Comparison of ENCODE assay signal across 11 cellular contexts in genomic region chr11:44939673-44940072, GRCh38. TPM values are rescaled to one million over a fixed set of nuclear protein-coding genes. Genes with fewer than 3 reads are reported as not detected.
A peak's percentile ranks its signal among the peaks of the same experiment; 100 is the strongest.
DNase-seq lines count a peak whose midpoint lies in the region; ATAC-seq, FAIRE-seq and TF ChIP-seq lines count a peak whose summit lies in the region.
"Had no signal": no experiment of that assay in that cellular context is flagged by ENCODE, and none has a peak within 500 bp of the region (broad histone marks: within the 10 kb centered on the region; RNA-seq: fewer than 3 reads in every experiment).

No MANE protein-coding gene starts in this region.

- H3K36me3 ChIP-seq in OCI-LY7 (ENCODE audit: insufficient read depth, low read length) (no peaks in the 10 kb centered on the region), esophagus muscularis mucosa (peaks cover 0 to 14% (median 11%) of the 10 kb centered on the region in 4 donors), osteoblast (ENCODE audit: insufficient read depth, low read length) (no peaks in the 10 kb centered on the region)

- POLR2A ChIA-PET in OCI-LY7 (lab: Charles Lee) = interaction anchor here (0.6 kb wide), 1 partner anchor 166 kb away, joined by 3 read pairs; no protein-coding TSS in a partner anchor

- BruUV-seq in OCI-LY7 (replicated peaks; lab: Mats Ljungman, UMichigan) = no TSS peak

- TF ChIP-seq POLR2A in esophagus muscularis mucosa (IDR thresholded peaks at IDR 0.05; ENCODE audit: low read depth) = no peak

- no peak for ATAC-seq in HG03280 (IDR thresholded peaks at IDR 0.05; ENCODE audit: unreplicated experiment)
- ATAC-seq in GM21515 (IDR thresholded peaks at IDR 0.05; ENCODE audit: unreplicated experiment) = no peak

- no peak for DNase-seq in OCI-LY7 (ENCODE audit: low spot score)
- DNase-seq in esophagus muscularis mucosa (ENCODE audit: extremely low spot score) = no peak
- peak; percentile 89 for DNase-seq in osteoblast (ENCODE audit: insufficient read length, low spot score, missing footprints)
- no peak for DNase-seq in GF-D8 (lab: John Stamatoyannopoulos, UW)
- DNase-seq in HCEC 1CT = no peak
- DNase-seq: NCI-H1417; SHP77 treated with DMSO at 0.1 percent for 48 hours; stimulated activated naive CD4-positive, alpha-beta T cell treated with Interleukin-2 at 50 U/mL for 16 hours had no signal

- no peaks in the 10 kb centered on the region for H4K20me1 ChIP-seq in OCI-LY7 (ENCODE audit: insufficient read depth, low read length)
- peaks cover 3% of the 10 kb centered on the region for H4K20me1 ChIP-seq in osteoblast (ENCODE audit: insufficient read depth, low read length)

- H3K27ac ChIP-seq in OCI-LY7 (ENCODE audit: low read depth, low read length, poor library complexity, severe bottlenecking) = no peak overlapping the region
- H3K27ac ChIP-seq in esophagus muscularis mucosa (replicated peaks in 1 of 4) = peak overlapping the region in 2 of 4 donors; percentile 23 to 30
- no peak overlapping the region for H3K27ac ChIP-seq in osteoblast (ENCODE audit: low read depth, low read length)

- H3K27me3 ChIP-seq in esophagus muscularis mucosa (no peaks in the 10 kb centered on the region), osteoblast (ENCODE audit: insufficient read depth, low read length) (peaks cover 17% of the 10 kb centered on the region)

- H3K9me2 ChIP-seq in OCI-LY7 (ENCODE audit: insufficient read depth, low read length) = no peaks in the 10 kb centered on the region

- TF ChIP-seq EP300 in esophagus muscularis mucosa (IDR thresholded peaks at IDR 0.05) = no peak

- intact Hi-C loops in OCI-LY7 (cut with micrococcal nuclease; ENCODE audit: unreplicated experiment) (loop anchor here (5.0 kb wide), 3 partner anchors 78 to 353 kb away; no protein-coding TSS in a partner anchor), esophagus muscularis mucosa (cut with DNase I) (loop anchor here (5.0 to 10.0 kb wide), 2 partner anchors 355 to 393 kb away; no protein-coding TSS in a partner anchor)

- WGBS in esophagus muscularis mucosa = 86% methylated on average over 14 of the region's 14 CpGs

- TF ChIP-seq CTCF in OCI-LY7 (conservative IDR thresholded peaks at IDR 0.05; ENCODE audit: low read length) (peak; percentile 53), esophagus muscularis mucosa (IDR thresholded peaks at IDR 0.05) (peak in 2 of 3 experiments; percentile 12 to 26), osteoblast (IDR thresholded peaks at IDR 0.05; ENCODE audit: extremely low read depth, low read depth, low read length) (peak; percentile 22)

- no peak overlapping the region for H2AFZ ChIP-seq in OCI-LY7 (ENCODE audit: low read length)
- no peak overlapping the region for H2AFZ ChIP-seq in osteoblast (ENCODE audit: low read length)

- no peaks in the 10 kb centered on the region for H3K9me3 ChIP-seq in OCI-LY7 (ENCODE audit: low read length)
- no peaks in the 10 kb centered on the region for H3K9me3 ChIP-seq in esophagus muscularis mucosa
- H3K9me3 ChIP-seq in osteoblast (ENCODE audit: low read depth, low read length) = no peaks in the 10 kb centered on the region

- FAIRE-seq in G401.6 (lab: Jason Lieb, UNC) = peak; percentile 97

- CTCF ChIA-PET in OCI-LY7 (lab: Charles Lee; ENCODE audit: unreplicated experiment) = no interaction called here

- H3K4me1 ChIP-seq in OCI-LY7 (ENCODE audit: insufficient read depth, low read length, poor library complexity, severe bottlenecking) = peaks cover 26% of the 10 kb centered on the region
- peaks cover 31 to 72% (median 59%) of the 10 kb centered on the region in 4 donors for H3K4me1 ChIP-seq in esophagus muscularis mucosa
- H3K4me1 ChIP-seq in osteoblast (ENCODE audit: insufficient read depth, low read length) = no peaks in the 10 kb centered on the region

- H3K4me3 ChIP-seq in OCI-LY7 (ENCODE audit: low read depth, low read length, poor library complexity, severe bottlenecking) (no peak overlapping the region), esophagus muscularis mucosa (no peak overlapping the region), osteoblast (ENCODE audit: insufficient read depth, low read length) (no peak overlapping the region)

- no peaks in the 10 kb centered on the region for H3K79me2 ChIP-seq in OCI-LY7 (ENCODE audit: insufficient read depth, low read depth, low read length)
- no peaks in the 10 kb centered on the region for H3K79me2 ChIP-seq in osteoblast (ENCODE audit: insufficient read depth, low read length)

- H3K4me2 ChIP-seq in OCI-LY7 (ENCODE audit: low read length) (no peak overlapping the region), osteoblast (ENCODE audit: insufficient read depth, low read length) (no peak overlapping the region)

RNA-seq across cellular contexts. Expression of gene TP53I11, which starts 11.0 kb away (rescaled TPM):
- total RNA-seq in OCI-LY7 (2014; rRNA removed; shearing (Covaris generic)) = 0.05 and 0.25 TPM in 2 replicates
- 0.51 TPM in 1 of 2 replicates, not detected in the other for total RNA-seq in OCI-LY7 (2022)
- total RNA-seq in esophagus muscularis mucosa = 10 to 100 TPM; 51.1 to 76.1 (median 59.2) TPM
- total RNA-seq in osteoblast = 43.9 and 47.8 TPM in 2 replicates

Comparison
In these comparisons a context has a peak if more than half of its experiments do, and no peak if none do; other contexts are left out.
1. RNA of gene TP53I11, which starts 11.0 kb away (total RNA-seq): 51.1 to 76.1 TPM in esophagus muscularis mucosa and 43.9 to 47.8 TPM in osteoblast; 0.05 to 0.51 TPM in OCI-LY7; every median in the first group is over 10 times any median in the second.
2. Peak in every context shown above with its lines, with median percentiles within 50 percentile points of each other: CTCF ChIP-seq.